11 cellular contexts compared by ENCODE assay signal in genomic region chr5:127571314-127571713, GRCh38. TPM values are rescaled to one million over a fixed set of nuclear protein-coding genes. Genes with fewer than 3 reads are reported as not detected.
DNase-seq lines count a peak whose midpoint lies in the region; ATAC-seq and TF ChIP-seq lines count a peak whose summit lies in the region.
"Had no signal": no experiment of that assay in that cellular context is flagged by ENCODE, and none has a peak within 500 bp of the region (broad histone marks: within the 10 kb centered on the region; RNA-seq: fewer than 3 reads in every experiment).

No MANE protein-coding gene starts in this region.

- H3K36me3 Mint-ChIP-seq in activated naive CD8-positive, alpha-beta T cell treated with anti-CD3 and anti-CD28 coated beads, Interleukin-2, amount 50 U/mL, for 24 hours (ENCODE audit: low read depth): no peaks in the 10 kb centered on the region
- peaks cover 2% of the 10 kb centered on the region; the same call in 1 of the 2 replicates for H3K36me3 Mint-ChIP-seq in WTC11

- H3K27me3 Mint-ChIP-seq in activated naive CD8-positive, alpha-beta T cell treated with anti-CD3 and anti-CD28 coated beads, Interleukin-2, amount 50 U/mL, for 24 hours: peaks cover 9% of the 10 kb centered on the region
- no peaks in the 10 kb centered on the region; the same call in 1 of the 2 replicates for H3K27me3 Mint-ChIP-seq in WTC11 (ENCODE audit: low read depth)

- CTCF ChIA-PET in WTC11 (lab: Charles Lee): no interaction called here

- H3K36me3 ChIP-seq in MG63: no peaks in the 10 kb centered on the region

- DNase-seq in GM20000 (ENCODE audit: low spot score) (peak; percentile 81), NCI-H510A treated with DMSO at 0.1 percent for 48 hours (lab: John Stamatoyannopoulos, UW) (no peak), MG63 (no peak), WTC11 (ENCODE audit: low spot score) (no peak)
- no peak for DNase-seq in activated naive CD8-positive, alpha-beta T cell treated with anti-CD3 and anti-CD28 coated beads, Interleukin-2, amount 50 U/mL, for 24 hours
- DNase-seq: NCI-H1105 treated with DMSO at 0.1 percent for 48 hours; NK-92 treated with Interleukin-12 subunit alpha and Interleukin-12 subunit beta, amount 100 ng/mL, for 24 hours had no signal

- no peak overlapping the region for H3K4me3 ChIP-seq in MG63

- H3K27me3 ChIP-seq in MG63: no peaks in the 10 kb centered on the region

- H3K4me1 Mint-ChIP-seq in activated naive CD8-positive, alpha-beta T cell treated with anti-CD3 and anti-CD28 coated beads, Interleukin-2, amount 50 U/mL, for 24 hours: no peaks in the 10 kb centered on the region
- peaks cover 9% of the 10 kb centered on the region for H3K4me1 Mint-ChIP-seq in WTC11

- H3K27ac Mint-ChIP-seq in activated naive CD8-positive, alpha-beta T cell treated with anti-CD3 and anti-CD28 coated beads, Interleukin-2, amount 50 U/mL, for 24 hours: no peak overlapping the region
- H3K27ac Mint-ChIP-seq in WTC11: no peak overlapping the region
- H3K27ac Mint-ChIP-seq: T-helper 1 cell treated with Interleukin-12 subunit alpha and Interleukin-12 subunit beta and Interleukin-4 antibody, amounts not matched to agents 30 μg/mL and 1 μg/mL, for 36 hours had no signal

- ATAC-seq in GM18511 (IDR thresholded peaks at IDR 0.05; ENCODE audit: unreplicated experiment) (peak; percentile 60), HG02943 (IDR thresholded peaks at IDR 0.05; ENCODE audit: low read depth, unreplicated experiment) (peak; percentile 49), HG03571 (IDR thresholded peaks at IDR 0.05; ENCODE audit: unreplicated experiment) (peak; percentile 63), WTC11 (no peak)
- no peak for ATAC-seq in activated naive CD8-positive, alpha-beta T cell treated with anti-CD3 and anti-CD28 coated beads, Interleukin-2, amount 50 U/mL, for 24 hours

- peaks cover 12% of the 10 kb centered on the region for H3K9me3 Mint-ChIP-seq in activated naive CD8-positive, alpha-beta T cell treated with anti-CD3 and anti-CD28 coated beads, Interleukin-2, amount 50 U/mL, for 24 hours
- H3K9me3 Mint-ChIP-seq in WTC11: peaks cover 19% of the 10 kb centered on the region

- H3K9me3 ChIP-seq in MG63: peaks cover 12% of the 10 kb centered on the region

- POLR2A ChIA-PET in WTC11 (lab: Charles Lee): no interaction called here

- TF ChIP-seq CTCF in GM20000 (IDR thresholded peaks at IDR 0.05; ENCODE audit: extremely low read depth, missing control alignments) (no peak), WTC11 (IDR thresholded peaks at IDR 0.05) (no peak)

- no peak overlapping the region for H3K4me3 Mint-ChIP-seq in activated naive CD8-positive, alpha-beta T cell treated with anti-CD3 and anti-CD28 coated beads, Interleukin-2, amount 50 U/mL, for 24 hours
- no peak overlapping the region for H3K4me3 Mint-ChIP-seq in WTC11
- H3K4me3 Mint-ChIP-seq: T-helper 1 cell treated with Interleukin-12 subunit alpha and Interleukin-12 subunit beta and Interleukin-4 antibody, amounts not matched to agents 30 μg/mL and 1 μg/mL, for 36 hours had no signal

TF ChIP-seq in WTC11, 78 proteins besides CTCF, POLR2A, EP300 and RAD21:
- TF ChIP-seq ZNF232 (CRISPR knock-in tag; IDR thresholded peaks at IDR 0.05) (no peak), E2F1 (CRISPR knock-in tag; IDR thresholded peaks at IDR 0.05) (no peak)

RNA-seq across cellular contexts. Expression of gene PRRC1, which starts 53.9 kb away (rescaled TPM):
- 26.8 and 40.3 TPM in 2 replicates for total RNA-seq in MG63 (2014; rRNA removed; shearing (Covaris generic); ENCODE audit: low replicate concordance)
- 58.7 to 77.9 TPM (median 61.7 TPM) in 3 replicates for total RNA-seq in WTC11 (2021)

Comparison
In these comparisons a context has a peak if more than half of its experiments do, and no peak if none do; other contexts are left out.
1. ATAC-seq: peak in GM18511 (single experiment), HG02943 (single experiment) and HG03571 (single experiment); none in activated naive CD8-positive, alpha-beta T cell treated with anti-CD3 and anti-CD28 coated beads, Interleukin-2, amount 50 U/mL, for 24 hours (single experiment) and WTC11 (single experiment).